In genomic region chr6:158867381-158868121, GRCh38 we compare ENCODE assay signal across 9 cellular contexts. TPM values are rescaled to one million over a fixed set of nuclear protein-coding genes. Genes with fewer than 3 reads are reported as not detected.
A peak's percentile ranks its signal among the peaks of the same experiment; 100 is the strongest.
DNase-seq lines count a peak whose midpoint lies in the region; ATAC-seq and TF ChIP-seq lines count a peak whose summit lies in the region.
"Had no signal": no experiment of that assay in that cellular context is flagged by ENCODE, and none has a peak within 500 bp of the region (broad histone marks: within the 10 kb centered on the region; RNA-seq: fewer than 3 reads in every experiment).

No MANE protein-coding gene starts in this region.

- no peak overlapping the region for H3K27ac ChIP-seq in right lobe of liver

- H3K4me3 ChIP-seq in right lobe of liver: no peak overlapping the region

- WGBS in right lobe of liver (ENCODE audit: insufficient coverage, low coverage, low lambda C conversion rate, missing lambda C conversion rate): 75% methylated on average over 7 of the region's 10 CpGs

- H3K9me3 ChIP-seq in right lobe of liver: no peaks in the 10 kb centered on the region

- no peaks in the 10 kb centered on the region for H3K27me3 ChIP-seq in right lobe of liver

- H3K4me3 Mint-ChIP-seq in stimulated activated naive CD8-positive, alpha-beta T cell treated with anti-CD3 and anti-CD28 coated beads, Interleukin-15, Interleukin-2, amounts not matched to agents 100 ng/mL and 50 ng/mL, for 24 hours: no peak overlapping the region
- H3K4me3 Mint-ChIP-seq in stimulated activated naive CD8-positive, alpha-beta T cell treated with anti-CD3 and anti-CD28 coated beads, Interleukin-15, amount 100 ng/mL, for 72 hours: peak overlapping the region in 1 of 2 donors; percentile 23
- H3K4me3 Mint-ChIP-seq in activated T-helper 1 cell treated with anti-CD3 and anti-CD28 coated beads, Interleukin-12 subunit alpha, Interleukin-12 subunit beta, Interleukin-2, Interleukin-4 antibody, amounts not matched to agents 30 ng/mL and 10 ng/mL and 1 ng/mL, durations not matched to agents 14 hours and 24 hours and 36 hours: peak overlapping the region; percentile 9

- no peak for ATAC-seq in stimulated activated naive CD8-positive, alpha-beta T cell treated with anti-CD3 and anti-CD28 coated beads, Interleukin-15, amount 100 ng/mL, for 72 hours
- no peak for ATAC-seq in right lobe of liver
- no peak for ATAC-seq in activated CD4-positive, CD25-positive, alpha-beta regulatory T cell treated with anti-CD3 and anti-CD28 coated beads, Interleukin-2, amount 50 U/mL, for 24 hours
- no peak for ATAC-seq in GM19395 (IDR thresholded peaks at IDR 0.05; ENCODE audit: unreplicated experiment)
- ATAC-seq in HG03439 (IDR thresholded peaks at IDR 0.05; ENCODE audit: unreplicated experiment): no peak

- H3K27ac Mint-ChIP-seq in stimulated activated naive CD8-positive, alpha-beta T cell treated with anti-CD3 and anti-CD28 coated beads, Interleukin-15, Interleukin-2, amounts not matched to agents 100 ng/mL and 50 ng/mL, for 24 hours: peak overlapping the region; percentile 67
- H3K27ac Mint-ChIP-seq in stimulated activated naive CD8-positive, alpha-beta T cell treated with anti-CD3 and anti-CD28 coated beads, Interleukin-15, amount 100 ng/mL, for 72 hours: peak overlapping the region in 1 of 2 donors; percentile 14
- peak overlapping the region; percentile 49 for H3K27ac Mint-ChIP-seq in activated T-helper 1 cell treated with anti-CD3 and anti-CD28 coated beads, Interleukin-12 subunit alpha, Interleukin-12 subunit beta, Interleukin-2, Interleukin-4 antibody, amounts not matched to agents 30 ng/mL and 10 ng/mL and 1 ng/mL, durations not matched to agents 14 hours and 24 hours and 36 hours

- DNase-seq in stimulated activated naive CD8-positive, alpha-beta T cell treated with anti-CD3 and anti-CD28 coated beads, Interleukin-15, amount 100 ng/mL, for 72 hours: no peak
- no peak for DNase-seq in activated T-helper 1 cell treated with anti-CD3 and anti-CD28 coated beads, Interleukin-12 subunit alpha, Interleukin-12 subunit beta, Interleukin-2, Interleukin-4 antibody, amounts not matched to agents 30 ng/mL and 10 ng/mL and 1 ng/mL, durations not matched to agents 14 hours and 24 hours and 36 hours (ENCODE audit: low spot score)
- DNase-seq in left kidney (ENCODE audit: low read depth, low spot score) (peak; percentile 55), right lobe of liver (no peak)
- DNase-seq: NCI-H748 treated with DMSO at 0.1 percent for 48 hours had no signal

- H3K4me1 Mint-ChIP-seq in stimulated activated naive CD8-positive, alpha-beta T cell treated with anti-CD3 and anti-CD28 coated beads, Interleukin-15, Interleukin-2, amounts not matched to agents 100 ng/mL and 50 ng/mL, for 24 hours (ENCODE audit: low read depth): peaks cover 51% of the 10 kb centered on the region
- H3K4me1 Mint-ChIP-seq in stimulated activated naive CD8-positive, alpha-beta T cell treated with anti-CD3 and anti-CD28 coated beads, Interleukin-15, amount 100 ng/mL, for 72 hours: peaks cover 34% of the 10 kb centered on the region
- H3K4me1 Mint-ChIP-seq in activated T-helper 1 cell treated with anti-CD3 and anti-CD28 coated beads, Interleukin-12 subunit alpha, Interleukin-12 subunit beta, Interleukin-2, Interleukin-4 antibody, amounts not matched to agents 30 ng/mL and 10 ng/mL and 1 ng/mL, durations not matched to agents 14 hours and 24 hours and 36 hours (ENCODE audit: low read depth): peaks cover 37% of the 10 kb centered on the region

- TF ChIP-seq POLR2A in right lobe of liver (IDR thresholded peaks at IDR 0.05): no peak

- H3K4me1 ChIP-seq in right lobe of liver: no peaks in the 10 kb centered on the region

- intact Hi-C loops in activated T-helper 1 cell treated with anti-CD3 and anti-CD28 coated beads, Interleukin-12 subunit alpha, Interleukin-12 subunit beta, Interleukin-2, Interleukin-4 antibody, amounts not matched to agents 30 ng/mL and 10 ng/mL and 1 ng/mL, durations not matched to agents 14 hours and 24 hours and 36 hours (cut with micrococcal nuclease): loop anchor here (2.0 to 5.0 kb wide), 2 partner anchors 70 to 219 kb away; no protein-coding TSS in a partner anchor
- intact Hi-C loops in right lobe of liver (cut with DNase I): no loop called here

- no peak for TF ChIP-seq CTCF in right lobe of liver (IDR thresholded peaks at IDR 0.05)

- no peaks in the 10 kb centered on the region for H3K36me3 Mint-ChIP-seq in stimulated activated naive CD8-positive, alpha-beta T cell treated with anti-CD3 and anti-CD28 coated beads, Interleukin-15, Interleukin-2, amounts not matched to agents 100 ng/mL and 50 ng/mL, for 24 hours (ENCODE audit: low read depth)
- H3K36me3 Mint-ChIP-seq in activated T-helper 1 cell treated with anti-CD3 and anti-CD28 coated beads, Interleukin-12 subunit alpha, Interleukin-12 subunit beta, Interleukin-2, Interleukin-4 antibody, amounts not matched to agents 30 ng/mL and 10 ng/mL and 1 ng/mL, durations not matched to agents 14 hours and 24 hours and 36 hours (ENCODE audit: low read depth): peaks cover 1% of the 10 kb centered on the region

- no peaks in the 10 kb centered on the region for H3K27me3 Mint-ChIP-seq in stimulated activated naive CD8-positive, alpha-beta T cell treated with anti-CD3 and anti-CD28 coated beads, Interleukin-15, Interleukin-2, amounts not matched to agents 100 ng/mL and 50 ng/mL, for 24 hours
- H3K27me3 Mint-ChIP-seq in stimulated activated naive CD8-positive, alpha-beta T cell treated with anti-CD3 and anti-CD28 coated beads, Interleukin-15, amount 100 ng/mL, for 72 hours: no peaks in the 10 kb centered on the region
- H3K27me3 Mint-ChIP-seq in activated T-helper 1 cell treated with anti-CD3 and anti-CD28 coated beads, Interleukin-12 subunit alpha, Interleukin-12 subunit beta, Interleukin-2, Interleukin-4 antibody, amounts not matched to agents 30 ng/mL and 10 ng/mL and 1 ng/mL, durations not matched to agents 14 hours and 24 hours and 36 hours (ENCODE audit: insufficient read depth): no peaks in the 10 kb centered on the region

- no peaks in the 10 kb centered on the region for H3K36me3 ChIP-seq in right lobe of liver

- H3K9me3 Mint-ChIP-seq in stimulated activated naive CD8-positive, alpha-beta T cell treated with anti-CD3 and anti-CD28 coated beads, Interleukin-15, Interleukin-2, amounts not matched to agents 100 ng/mL and 50 ng/mL, for 24 hours: peaks cover 4% of the 10 kb centered on the region
- H3K9me3 Mint-ChIP-seq in stimulated activated naive CD8-positive, alpha-beta T cell treated with anti-CD3 and anti-CD28 coated beads, Interleukin-15, amount 100 ng/mL, for 72 hours: no peaks in the 10 kb centered on the region
- no peaks in the 10 kb centered on the region for H3K9me3 Mint-ChIP-seq in activated T-helper 1 cell treated with anti-CD3 and anti-CD28 coated beads, Interleukin-12 subunit alpha, Interleukin-12 subunit beta, Interleukin-2, Interleukin-4 antibody, amounts not matched to agents 30 ng/mL and 10 ng/mL and 1 ng/mL, durations not matched to agents 14 hours and 24 hours and 36 hours

RNA-seq across cellular contexts. Expression of gene EZR, which starts 48.4 kb away (rescaled TPM):
- total RNA-seq in activated T-helper 1 cell treated with anti-CD3 and anti-CD28 coated beads, Interleukin-12 subunit alpha, Interleukin-12 subunit beta, Interleukin-2, Interleukin-4 antibody, amounts not matched to agents 30 ng/mL and 10 ng/mL and 1 ng/mL, durations not matched to agents 14 hours and 24 hours and 36 hours: 205 and 206 TPM in 2 replicates
- 100 to 1,000 TPM in 1 of 6 experiments, 10 to 100 TPM in 5; 26.4 to 161 (median 35.9) TPM for total RNA-seq in right lobe of liver
